In genomic region chr1:118914379-118915161, GRCh38 we compare ENCODE assay signal across 1 cellular context.
A peak's percentile ranks its signal among the peaks of the same experiment; 100 is the strongest.
TF ChIP-seq lines count a peak whose summit lies in the region.

No MANE protein-coding gene starts in this region.

TF ChIP-seq in HepG2, 621 proteins besides CTCF, POLR2A, EP300 and RAD21 (continued from another document and continues in another):
- TF ChIP-seq, protein P1, sequence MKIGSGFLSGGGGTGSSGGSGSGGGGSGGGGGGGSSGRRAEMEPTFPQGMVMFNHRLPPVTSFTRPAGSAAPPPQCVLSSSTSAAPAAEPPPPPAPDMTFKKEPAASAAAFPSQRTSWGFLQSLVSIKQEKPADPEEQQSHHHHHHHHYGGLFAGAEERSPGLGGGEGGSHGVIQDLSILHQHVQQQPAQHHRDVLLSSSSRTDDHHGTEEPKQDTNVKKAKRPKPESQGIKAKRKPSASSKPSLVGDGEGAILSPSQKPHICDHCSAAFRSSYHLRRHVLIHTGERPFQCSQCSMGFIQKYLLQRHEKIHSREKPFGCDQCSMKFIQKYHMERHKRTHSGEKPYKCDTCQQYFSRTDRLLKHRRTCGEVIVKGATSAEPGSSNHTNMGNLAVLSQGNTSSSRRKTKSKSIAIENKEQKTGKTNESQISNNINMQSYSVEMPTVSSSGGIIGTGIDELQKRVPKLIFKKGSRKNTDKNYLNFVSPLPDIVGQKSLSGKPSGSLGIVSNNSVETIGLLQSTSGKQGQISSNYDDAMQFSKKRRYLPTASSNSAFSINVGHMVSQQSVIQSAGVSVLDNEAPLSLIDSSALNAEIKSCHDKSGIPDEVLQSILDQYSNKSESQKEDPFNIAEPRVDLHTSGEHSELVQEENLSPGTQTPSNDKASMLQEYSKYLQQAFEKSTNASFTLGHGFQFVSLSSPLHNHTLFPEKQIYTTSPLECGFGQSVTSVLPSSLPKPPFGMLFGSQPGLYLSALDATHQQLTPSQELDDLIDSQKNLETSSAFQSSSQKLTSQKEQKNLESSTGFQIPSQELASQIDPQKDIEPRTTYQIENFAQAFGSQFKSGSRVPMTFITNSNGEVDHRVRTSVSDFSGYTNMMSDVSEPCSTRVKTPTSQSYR (CRISPR knock-in tag; IDR thresholded peaks at IDR 0.05; ENCODE audit: borderline replicate concordance), result no peak
- peak; percentile 92 for TF ChIP-seq MIXL1 (CRISPR knock-in tag; IDR thresholded peaks at IDR 0.05)
- TF ChIP-seq, protein P2, sequence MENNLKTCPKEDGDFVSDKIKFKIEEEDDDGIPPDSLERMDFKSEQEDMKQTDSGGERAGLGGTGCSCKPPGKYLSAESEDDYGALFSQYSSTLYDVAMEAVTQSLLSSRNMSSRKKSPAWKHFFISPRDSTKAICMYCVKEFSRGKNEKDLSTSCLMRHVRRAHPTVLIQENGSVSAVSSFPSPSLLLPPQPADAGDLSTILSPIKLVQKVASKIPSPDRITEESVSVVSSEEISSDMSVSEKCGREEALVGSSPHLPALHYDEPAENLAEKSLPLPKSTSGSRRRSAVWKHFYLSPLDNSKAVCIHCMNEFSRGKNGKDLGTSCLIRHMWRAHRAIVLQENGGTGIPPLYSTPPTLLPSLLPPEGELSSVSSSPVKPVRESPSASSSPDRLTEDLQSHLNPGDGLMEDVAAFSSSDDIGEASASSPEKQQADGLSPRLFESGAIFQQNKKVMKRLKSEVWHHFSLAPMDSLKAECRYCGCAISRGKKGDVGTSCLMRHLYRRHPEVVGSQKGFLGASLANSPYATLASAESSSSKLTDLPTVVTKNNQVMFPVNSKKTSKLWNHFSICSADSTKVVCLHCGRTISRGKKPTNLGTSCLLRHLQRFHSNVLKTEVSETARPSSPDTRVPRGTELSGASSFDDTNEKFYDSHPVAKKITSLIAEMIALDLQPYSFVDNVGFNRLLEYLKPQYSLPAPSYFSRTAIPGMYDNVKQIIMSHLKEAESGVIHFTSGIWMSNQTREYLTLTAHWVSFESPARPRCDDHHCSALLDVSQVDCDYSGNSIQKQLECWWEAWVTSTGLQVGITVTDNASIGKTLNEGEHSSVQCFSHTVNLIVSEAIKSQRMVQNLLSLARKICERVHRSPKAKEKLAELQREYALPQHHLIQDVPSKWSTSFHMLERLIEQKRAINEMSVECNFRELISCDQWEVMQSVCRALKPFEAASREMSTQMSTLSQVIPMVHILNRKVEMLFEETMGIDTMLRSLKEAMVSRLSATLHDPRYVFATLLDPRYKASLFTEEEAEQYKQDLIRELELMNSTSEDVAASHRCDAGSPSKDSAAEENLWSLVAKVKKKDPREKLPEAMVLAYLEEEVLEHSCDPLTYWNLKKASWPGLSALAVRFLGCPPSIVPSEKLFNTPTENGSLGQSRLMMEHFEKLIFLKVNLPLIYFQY (CRISPR knock-in tag; IDR thresholded peaks at IDR 0.05; ENCODE audit: borderline replicate concordance), result no peak
- no peak for TF ChIP-seq POLR2AphosphoS2 (IDR thresholded peaks at IDR 0.05; ENCODE audit: low read depth, low read length)
- no peak for TF ChIP-seq ZNF780A (CRISPR knock-in tag; IDR thresholded peaks at IDR 0.05)
- TF ChIP-seq TGIF2 (CRISPR knock-in tag; IDR thresholded peaks at IDR 0.05), result no peak
- TF ChIP-seq ZNF773 (CRISPR knock-in tag; IDR thresholded peaks at IDR 0.05; ENCODE audit: borderline replicate concordance), result no peak
- no peak for TF ChIP-seq SATB2 (CRISPR knock-in tag; IDR thresholded peaks at IDR 0.05)
- no peak for TF ChIP-seq ZNF33A (CRISPR knock-in tag; IDR thresholded peaks at IDR 0.05; ENCODE audit: borderline replicate concordance)
- TF ChIP-seq ISL2 (CRISPR knock-in tag; IDR thresholded peaks at IDR 0.05), result peak; percentile 40; the same call in 1 of the 2 replicates
- peak; percentile 88; the same call in 1 of the 2 replicates for TF ChIP-seq MLXIP (CRISPR knock-in tag; IDR thresholded peaks at IDR 0.05; ENCODE audit: borderline replicate concordance)
- no peak for TF ChIP-seq NR2F1 (CRISPR knock-in tag; IDR thresholded peaks at IDR 0.05)
- TF ChIP-seq ELF4 (CRISPR knock-in tag; IDR thresholded peaks at IDR 0.05; ENCODE audit: borderline replicate concordance), result no peak
- no peak for TF ChIP-seq ATF1 (CRISPR knock-in tag; IDR thresholded peaks at IDR 0.05)
- TF ChIP-seq ZNF792 (CRISPR knock-in tag; IDR thresholded peaks at IDR 0.05), result no peak
- TF ChIP-seq RXRB (CRISPR knock-in tag; IDR thresholded peaks at IDR 0.05; ENCODE audit: borderline replicate concordance), result peak; percentile 64; the same call in 1 of the 2 replicates
- TF ChIP-seq SP5 (CRISPR knock-in tag; IDR thresholded peaks at IDR 0.05; ENCODE audit: borderline replicate concordance, low read depth), result no peak; the same call in 1 of the 2 replicates
- TF ChIP-seq IKZF1 (IDR thresholded peaks at IDR 0.05), result no peak
- TF ChIP-seq ZKSCAN1 (IDR thresholded peaks at IDR 0.05; ENCODE audit: low read length), result no peak
- no peak for TF ChIP-seq NFE2 (CRISPR knock-in tag; IDR thresholded peaks at IDR 0.05)
- no peak for TF ChIP-seq RAD51 (IDR thresholded peaks at IDR 0.05; ENCODE audit: borderline replicate concordance)
- TF ChIP-seq POLR2AphosphoS5 (IDR thresholded peaks at IDR 0.05; ENCODE audit: low read depth, low read length), result peak; percentile 36; the same call in 1 of the 2 replicates
- peak; percentile 61 for TF ChIP-seq RARA (CRISPR knock-in tag; IDR thresholded peaks at IDR 0.05)
- TF ChIP-seq SP140L (CRISPR knock-in tag; IDR thresholded peaks at IDR 0.05; ENCODE audit: borderline replicate concordance), result no peak
- no peak for TF ChIP-seq YY1 (IDR thresholded peaks at IDR 0.05; ENCODE audit: insufficient read depth, insufficient replicate concordance, low read depth, low read length)
- TF ChIP-seq MAFK (conservative IDR thresholded peaks at IDR 0.05 in 1 of 2, IDR thresholded peaks at IDR 0.05 in 1 of 2; ENCODE audit: low read length in 2 of 2), result peak; percentile 9 to 56; a peak in 1 of 4 replicates
- no peak for TF ChIP-seq HOXD1 (CRISPR knock-in tag; IDR thresholded peaks at IDR 0.05)
- TF ChIP-seq, protein P3, sequence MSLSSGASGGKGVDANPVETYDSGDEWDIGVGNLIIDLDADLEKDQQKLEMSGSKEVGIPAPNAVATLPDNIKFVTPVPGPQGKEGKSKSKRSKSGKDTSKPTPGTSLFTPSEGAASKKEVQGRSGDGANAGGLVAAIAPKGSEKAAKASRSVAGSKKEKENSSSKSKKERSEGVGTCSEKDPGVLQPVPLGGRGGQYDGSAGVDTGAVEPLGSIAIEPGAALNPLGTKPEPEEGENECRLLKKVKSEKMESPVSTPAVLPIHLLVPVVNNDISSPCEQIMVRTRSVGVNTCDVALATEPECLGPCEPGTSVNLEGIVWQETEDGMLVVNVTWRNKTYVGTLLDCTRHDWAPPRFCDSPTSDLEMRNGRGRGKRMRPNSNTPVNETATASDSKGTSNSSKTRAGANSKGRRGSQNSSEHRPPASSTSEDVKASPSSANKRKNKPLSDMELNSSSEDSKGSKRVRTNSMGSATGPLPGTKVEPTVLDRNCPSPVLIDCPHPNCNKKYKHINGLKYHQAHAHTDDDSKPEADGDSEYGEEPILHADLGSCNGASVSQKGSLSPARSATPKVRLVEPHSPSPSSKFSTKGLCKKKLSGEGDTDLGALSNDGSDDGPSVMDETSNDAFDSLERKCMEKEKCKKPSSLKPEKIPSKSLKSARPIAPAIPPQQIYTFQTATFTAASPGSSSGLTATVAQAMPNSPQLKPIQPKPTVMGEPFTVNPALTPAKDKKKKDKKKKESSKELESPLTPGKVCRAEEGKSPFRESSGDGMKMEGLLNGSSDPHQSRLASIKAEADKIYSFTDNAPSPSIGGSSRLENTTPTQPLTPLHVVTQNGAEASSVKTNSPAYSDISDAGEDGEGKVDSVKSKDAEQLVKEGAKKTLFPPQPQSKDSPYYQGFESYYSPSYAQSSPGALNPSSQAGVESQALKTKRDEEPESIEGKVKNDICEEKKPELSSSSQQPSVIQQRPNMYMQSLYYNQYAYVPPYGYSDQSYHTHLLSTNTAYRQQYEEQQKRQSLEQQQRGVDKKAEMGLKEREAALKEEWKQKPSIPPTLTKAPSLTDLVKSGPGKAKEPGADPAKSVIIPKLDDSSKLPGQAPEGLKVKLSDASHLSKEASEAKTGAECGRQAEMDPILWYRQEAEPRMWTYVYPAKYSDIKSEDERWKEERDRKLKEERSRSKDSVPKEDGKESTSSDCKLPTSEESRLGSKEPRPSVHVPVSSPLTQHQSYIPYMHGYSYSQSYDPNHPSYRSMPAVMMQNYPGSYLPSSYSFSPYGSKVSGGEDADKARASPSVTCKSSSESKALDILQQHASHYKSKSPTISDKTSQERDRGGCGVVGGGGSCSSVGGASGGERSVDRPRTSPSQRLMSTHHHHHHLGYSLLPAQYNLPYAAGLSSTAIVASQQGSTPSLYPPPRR (CRISPR knock-in tag; IDR thresholded peaks at IDR 0.05; ENCODE audit: borderline replicate concordance), result peak; percentile 72; the same call in 1 of the 2 replicates
- TF ChIP-seq MLLT10 (CRISPR knock-in tag; IDR thresholded peaks at IDR 0.05), result no peak
- peak; percentile 26; the same call in 1 of the 2 replicates for TF ChIP-seq REPIN1 (CRISPR knock-in tag; IDR thresholded peaks at IDR 0.05; ENCODE audit: borderline replicate concordance, low read depth)
- no peak for TF ChIP-seq ZNF12 (CRISPR knock-in tag; IDR thresholded peaks at IDR 0.05)
- TF ChIP-seq, protein P4, sequence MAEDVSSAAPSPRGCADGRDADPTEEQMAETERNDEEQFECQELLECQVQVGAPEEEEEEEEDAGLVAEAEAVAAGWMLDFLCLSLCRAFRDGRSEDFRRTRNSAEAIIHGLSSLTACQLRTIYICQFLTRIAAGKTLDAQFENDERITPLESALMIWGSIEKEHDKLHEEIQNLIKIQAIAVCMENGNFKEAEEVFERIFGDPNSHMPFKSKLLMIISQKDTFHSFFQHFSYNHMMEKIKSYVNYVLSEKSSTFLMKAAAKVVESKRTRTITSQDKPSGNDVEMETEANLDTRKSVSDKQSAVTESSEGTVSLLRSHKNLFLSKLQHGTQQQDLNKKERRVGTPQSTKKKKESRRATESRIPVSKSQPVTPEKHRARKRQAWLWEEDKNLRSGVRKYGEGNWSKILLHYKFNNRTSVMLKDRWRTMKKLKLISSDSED (CRISPR knock-in tag; IDR thresholded peaks at IDR 0.05), result no peak
- no peak for TF ChIP-seq MTA1 (CRISPR knock-in tag; IDR thresholded peaks at IDR 0.05; ENCODE audit: borderline replicate concordance)
- TF ChIP-seq RELA (CRISPR knock-in tag; IDR thresholded peaks at IDR 0.05), result no peak
- TF ChIP-seq, protein P5, sequence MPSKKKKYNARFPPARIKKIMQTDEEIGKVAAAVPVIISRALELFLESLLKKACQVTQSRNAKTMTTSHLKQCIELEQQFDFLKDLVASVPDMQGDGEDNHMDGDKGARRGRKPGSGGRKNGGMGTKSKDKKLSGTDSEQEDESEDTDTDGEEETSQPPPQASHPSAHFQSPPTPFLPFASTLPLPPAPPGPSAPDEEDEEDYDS (CRISPR knock-in tag; IDR thresholded peaks at IDR 0.05), result no peak
- TF ChIP-seq KDM1A (CRISPR knock-in tag; IDR thresholded peaks at IDR 0.05), result no peak
- TF ChIP-seq, protein P6, sequence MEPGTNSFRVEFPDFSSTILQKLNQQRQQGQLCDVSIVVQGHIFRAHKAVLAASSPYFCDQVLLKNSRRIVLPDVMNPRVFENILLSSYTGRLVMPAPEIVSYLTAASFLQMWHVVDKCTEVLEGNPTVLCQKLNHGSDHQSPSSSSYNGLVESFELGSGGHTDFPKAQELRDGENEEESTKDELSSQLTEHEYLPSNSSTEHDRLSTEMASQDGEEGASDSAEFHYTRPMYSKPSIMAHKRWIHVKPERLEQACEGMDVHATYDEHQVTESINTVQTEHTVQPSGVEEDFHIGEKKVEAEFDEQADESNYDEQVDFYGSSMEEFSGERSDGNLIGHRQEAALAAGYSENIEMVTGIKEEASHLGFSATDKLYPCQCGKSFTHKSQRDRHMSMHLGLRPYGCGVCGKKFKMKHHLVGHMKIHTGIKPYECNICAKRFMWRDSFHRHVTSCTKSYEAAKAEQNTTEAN (CRISPR knock-in tag; conservative IDR thresholded peaks at IDR 0.05), result no peak
- TF ChIP-seq ZNF549 (CRISPR knock-in tag; IDR thresholded peaks at IDR 0.05), result no peak
- TF ChIP-seq SMAD1 (CRISPR knock-in tag; IDR thresholded peaks at IDR 0.05; ENCODE audit: borderline replicate concordance, low read depth), result no peak
- TF ChIP-seq ZFP36 (IDR thresholded peaks at IDR 0.05; ENCODE audit: borderline replicate concordance, low read depth, low read length, partially characterized antibody), result no peak
- TF ChIP-seq ZFYVE20 (CRISPR knock-in tag; IDR thresholded peaks at IDR 0.05; ENCODE audit: borderline replicate concordance, low read depth), result no peak
- TF ChIP-seq MAF1 (CRISPR knock-in tag; IDR thresholded peaks at IDR 0.05; ENCODE audit: borderline replicate concordance), result no peak
